Comparison of ENCODE assay signal across 25 cellular contexts in the genomic region with DNA sequence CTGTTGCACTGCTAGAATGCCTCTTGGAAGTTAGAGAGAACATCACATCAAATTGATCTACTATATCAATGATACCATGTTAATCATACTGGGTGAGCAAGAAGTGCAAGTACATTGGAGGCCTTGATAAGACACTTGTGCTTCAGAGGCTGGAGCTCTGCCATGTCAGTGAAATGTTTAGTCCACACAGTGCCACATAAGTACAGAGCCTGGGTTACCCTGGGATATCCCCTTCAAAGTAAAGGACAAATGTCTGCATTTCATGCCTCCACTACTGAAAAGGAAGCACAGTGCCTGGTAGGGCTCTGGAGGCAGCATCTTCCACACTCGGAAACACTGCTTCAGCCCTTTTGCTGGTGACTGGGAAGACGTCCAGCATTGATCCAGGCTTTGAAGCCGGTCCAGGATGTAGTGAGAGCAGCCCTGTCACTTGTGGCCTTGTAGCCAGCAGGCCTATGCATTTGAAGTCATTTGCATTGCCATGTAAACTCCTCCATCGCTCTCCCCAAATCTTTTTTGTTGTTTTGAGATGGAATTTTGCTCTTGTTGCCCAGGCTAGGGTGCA. TPM values are rescaled to one million over a fixed set of nuclear protein-coding genes. Genes with fewer than 3 reads are reported as not detected.
A peak's percentile ranks its signal among the peaks of the same experiment; 100 is the strongest.
DNase-seq lines count a peak whose midpoint lies in the region; ATAC-seq, FAIRE-seq and TF ChIP-seq lines count a peak whose summit lies in the region.
"Had no signal": no experiment of that assay in that cellular context is flagged by ENCODE, and none has a peak within 500 bp of the region (broad histone marks: within the 10 kb centered on the region; RNA-seq: fewer than 3 reads in every experiment).

No MANE protein-coding gene starts in this region.

- DNase-seq in GM12892 (ENCODE audit: insufficient read length): no peak
- peak; percentile 4 to 91 (median 74) for DNase-seq in head of caudate nucleus
- no peak for DNase-seq in activated CD4-positive, alpha-beta T cell treated with anti-CD3 and anti-CD28 coated beads for 36 hours
- DNase-seq: activated CD8-positive, alpha-beta memory T cell treated with anti-CD3 and anti-CD28 coated beads for 24 hours; activated naive CD8-positive, alpha-beta T cell treated with anti-CD3 and anti-CD28 coated beads, Interleukin-2, amount 50 U/mL, for 24 hours; endodermal cell; GF-D8; HFFc6; KG1; kidney glomerular epithelial cell; NCI-H2081 treated with DMSO at 0.1 percent for 48 hours; PC-3; stimulated activated CD8-positive, alpha-beta memory T cell treated with anti-CD3 and anti-CD28 coated beads, Interleukin-4, amount 100 ng/mL, for 48 hours had no signal

- peak; percentile 17 for FAIRE-seq in GM12892 (lab: Jason Lieb, UNC)
- FAIRE-seq: D721Med, GM12878 had no signal

- ATAC-seq in HG03520 (IDR thresholded peaks at IDR 0.05; ENCODE audit: unreplicated experiment) (no peak), HG03196 (IDR thresholded peaks at IDR 0.05; ENCODE audit: unreplicated experiment) (no peak)
- ATAC-seq in activated CD4-positive, alpha-beta T cell treated with anti-CD3 and anti-CD28 coated beads for 36 hours: no peak
- ATAC-seq: activated CD4-positive, CD25-positive, alpha-beta regulatory T cell treated with anti-CD3 and anti-CD28 coated beads, Interleukin-2, amount 50 U/mL, for 24 hours; activated naive CD8-positive, alpha-beta T cell treated with anti-CD3 and anti-CD28 coated beads, Interleukin-2, amount 50 U/mL, for 24 hours; GM12878; PC-3 had no signal

- no peak overlapping the region for H3K4me2 ChIP-seq in parathyroid adenoma (ENCODE audit: low read length)

- H3K4me3 Mint-ChIP-seq in activated CD4-positive, alpha-beta T cell treated with anti-CD3 and anti-CD28 coated beads for 36 hours: no peak overlapping the region
- H3K4me3 Mint-ChIP-seq: activated naive CD8-positive, alpha-beta T cell treated with anti-CD3 and anti-CD28 coated beads, Interleukin-2, amount 50 U/mL, for 24 hours; activated T-helper 1 cell treated with anti-CD3 and anti-CD28 coated beads, Interleukin-12 subunit alpha, Interleukin-12 subunit beta, Interleukin-2, Interleukin-4 antibody, amounts not matched to agents 30 ng/mL and 10 ng/mL and 1 ng/mL, durations not matched to agents 14 hours and 24 hours and 36 hours; endodermal cell; HFFc6; T-helper 2 cell treated with Interferon-gamma antibody and Interleukin-4, amounts not matched to agents 5 μg/mL and 100 μg/mL, for 36 hours had no signal

- H3K4me3 ChIP-seq in parathyroid adenoma (ENCODE audit: low read depth, low read length): no peak overlapping the region
- H3K4me3 ChIP-seq: GM12878, SJCRH30, thoracic aorta had no signal

- H3K27ac Mint-ChIP-seq in activated CD4-positive, alpha-beta T cell treated with anti-CD3 and anti-CD28 coated beads for 36 hours: no peak overlapping the region
- H3K27ac Mint-ChIP-seq: activated naive CD8-positive, alpha-beta T cell treated with anti-CD3 and anti-CD28 coated beads, Interleukin-2, amount 50 U/mL, for 24 hours; activated T-helper 1 cell treated with anti-CD3 and anti-CD28 coated beads, Interleukin-12 subunit alpha, Interleukin-12 subunit beta, Interleukin-2, Interleukin-4 antibody, amounts not matched to agents 30 ng/mL and 10 ng/mL and 1 ng/mL, durations not matched to agents 14 hours and 24 hours and 36 hours; endodermal cell; HFFc6; progenitor cell of endocrine pancreas; T-helper 2 cell treated with Interferon-gamma antibody and Interleukin-4, amounts not matched to agents 5 μg/mL and 100 μg/mL, for 36 hours had no signal

- no peaks in the 10 kb centered on the region for H3K9me3 Mint-ChIP-seq in activated CD4-positive, alpha-beta T cell treated with anti-CD3 and anti-CD28 coated beads for 36 hours (ENCODE audit: low read depth)
- H3K9me3 Mint-ChIP-seq: activated naive CD8-positive, alpha-beta T cell treated with anti-CD3 and anti-CD28 coated beads, Interleukin-2, amount 50 U/mL, for 24 hours; activated T-helper 1 cell treated with anti-CD3 and anti-CD28 coated beads, Interleukin-12 subunit alpha, Interleukin-12 subunit beta, Interleukin-2, Interleukin-4 antibody, amounts not matched to agents 30 ng/mL and 10 ng/mL and 1 ng/mL, durations not matched to agents 14 hours and 24 hours and 36 hours; endodermal cell; HFFc6; T-helper 2 cell treated with Interferon-gamma antibody and Interleukin-4, amounts not matched to agents 5 μg/mL and 100 μg/mL, for 36 hours had no signal

- H3K4me1 ChIP-seq in parathyroid adenoma: no peaks in the 10 kb centered on the region

- H3K27me3 ChIP-seq in parathyroid adenoma (ENCODE audit: control insufficient read depth, insufficient read depth, low read length): no peaks in the 10 kb centered on the region
- H3K27me3 ChIP-seq: SJCRH30 had no signal

- H3K9ac ChIP-seq in parathyroid adenoma: no peak overlapping the region

- POLR2A ChIA-PET in activated CD4-positive, alpha-beta T cell treated with anti-CD3 and anti-CD28 coated beads for 36 hours (lab: Charles Lee): no interaction called here

- H3K9me3 ChIP-seq in parathyroid adenoma (ENCODE audit: control insufficient read depth, low read length): no peaks in the 10 kb centered on the region
- H3K9me3 ChIP-seq: SJCRH30, thoracic aorta had no signal

- no peak for TF ChIP-seq POLR2A in GM12892 (IDR thresholded peaks at IDR 0.05; ENCODE audit: low read depth, low read length)

- H3K79me2 ChIP-seq in parathyroid adenoma: no peaks in the 10 kb centered on the region

- H3K4me1 Mint-ChIP-seq in activated CD4-positive, alpha-beta T cell treated with anti-CD3 and anti-CD28 coated beads for 36 hours: no peaks in the 10 kb centered on the region
- H3K4me1 Mint-ChIP-seq: activated naive CD8-positive, alpha-beta T cell treated with anti-CD3 and anti-CD28 coated beads, Interleukin-2, amount 50 U/mL, for 24 hours had no signal

- TF ChIP-seq CTCF in VCaP (conservative IDR thresholded peaks at IDR 0.05) (no peak), parathyroid adenoma (IDR thresholded peaks at IDR 0.05) (no peak)

- no peaks in the 10 kb centered on the region for H3K27me3 Mint-ChIP-seq in activated CD4-positive, alpha-beta T cell treated with anti-CD3 and anti-CD28 coated beads for 36 hours
- H3K27me3 Mint-ChIP-seq: activated naive CD8-positive, alpha-beta T cell treated with anti-CD3 and anti-CD28 coated beads, Interleukin-2, amount 50 U/mL, for 24 hours; progenitor cell of endocrine pancreas had no signal

- no peaks in the 10 kb centered on the region for H3K36me3 ChIP-seq in parathyroid adenoma (ENCODE audit: control insufficient read depth, insufficient read depth, low read length)
- H3K36me3 ChIP-seq: SJCRH30, thoracic aorta had no signal

- H3K27ac ChIP-seq in VCaP: peak overlapping the region; percentile 58
- no peak overlapping the region for H3K27ac ChIP-seq in parathyroid adenoma
- H3K27ac ChIP-seq: SJCRH30, thoracic aorta had no signal

- CTCF ChIA-PET in activated CD4-positive, alpha-beta T cell treated with anti-CD3 and anti-CD28 coated beads for 36 hours (lab: Charles Lee): no interaction called here

- peak overlapping the region; percentile 43 for H2AFZ ChIP-seq in parathyroid adenoma

- intact Hi-C loops in head of caudate nucleus (cut with DNase I): no loop called here
- intact Hi-C loops in activated CD4-positive, alpha-beta T cell treated with anti-CD3 and anti-CD28 coated beads for 36 hours (cut with DNase I, micrococcal nuclease): no loop called here

- H3K36me3 Mint-ChIP-seq in activated CD4-positive, alpha-beta T cell treated with anti-CD3 and anti-CD28 coated beads for 36 hours (ENCODE audit: low read depth): no peaks in the 10 kb centered on the region

RNA-seq across cellular contexts. Expression of a gene that starts 15.7 kb away (rescaled TPM):
- polyA plus RNA-seq in GM12892 (2012; ENCODE audit: missing spikeins): 29.9 TPM
- 10 to 100 TPM; 34.4 to 37.4 TPM for total RNA-seq in activated CD4-positive, alpha-beta T cell treated with anti-CD3 and anti-CD28 coated beads for 36 hours

RNA-seq across cellular contexts. Expression of a gene that starts 33.3 kb away (rescaled TPM):
- polyA plus RNA-seq in GM12892 (2012; ENCODE audit: missing spikeins): 10.0 TPM
- 10 to 100 TPM; 20.2 to 32.5 TPM for total RNA-seq in activated CD4-positive, alpha-beta T cell treated with anti-CD3 and anti-CD28 coated beads for 36 hours

Comparison
In these comparisons a context has a peak if more than half of its experiments do, and no peak if none do; other contexts are left out.
1. DNase-seq: peak in head of caudate nucleus (42 of 42); none in GM12892 (single experiment) and activated CD4-positive, alpha-beta T cell treated with anti-CD3 and anti-CD28 coated beads for 36 hours (single experiment).